Comparison of ENCODE assay signal across 8 cellular contexts in the genomic region with DNA sequence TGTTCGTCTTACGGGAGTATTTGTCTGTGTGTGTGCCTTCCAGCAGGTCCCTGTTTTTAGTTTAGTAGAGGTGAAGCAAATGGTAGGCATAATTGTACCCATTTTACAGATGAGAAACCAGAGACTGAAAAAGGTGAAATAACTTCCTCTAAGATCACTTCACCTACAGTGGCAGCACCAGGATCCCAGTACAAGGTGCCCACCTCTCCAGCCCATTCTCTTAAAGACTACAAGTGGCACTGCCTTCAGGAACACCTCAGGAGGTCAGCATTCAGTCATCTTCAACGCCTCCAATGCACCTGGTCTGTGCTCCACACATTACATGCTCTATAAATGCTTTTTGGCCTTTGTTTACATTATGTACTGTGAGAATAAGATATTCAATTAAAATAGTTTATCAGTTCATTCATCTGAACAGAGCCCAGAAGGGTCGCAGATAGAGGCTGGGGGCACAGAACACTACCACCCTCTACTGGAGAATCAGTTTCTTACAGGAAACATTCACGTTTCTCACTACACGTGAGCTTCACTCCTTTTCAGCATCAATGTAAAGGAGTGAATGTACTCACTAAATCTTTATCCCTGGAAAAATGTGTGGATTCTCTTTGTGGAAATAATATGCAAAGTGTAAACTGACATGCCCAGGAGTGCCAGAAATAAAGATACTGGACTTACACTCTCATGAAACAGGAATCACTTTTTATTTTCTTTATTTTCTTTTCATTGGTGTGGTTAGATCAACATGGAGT. TPM values are rescaled to one million over a fixed set of nuclear protein-coding genes. Genes with fewer than 3 reads are reported as not detected.
DNase-seq lines count a peak whose midpoint lies in the region; ATAC-seq and TF ChIP-seq lines count a peak whose summit lies in the region.

No MANE protein-coding gene starts in this region.

- H3K4me3 ChIP-seq in GM12865 (ENCODE audit: low read depth, low read length) (no peak overlapping the region), stomach (no peak overlapping the region)

- peaks cover 0 to 7% (median 5%) of the 10 kb centered on the region in 4 donors for H3K4me1 ChIP-seq in stomach

- DNase-seq in GM12865 (ENCODE audit: low read depth), result peak; percentile 15
- DNase-seq in SK-N-DZ (ENCODE audit: low spot score), result peak; percentile 65
- peak; percentile 41 for DNase-seq in germinal center (ENCODE audit: low spot score)
- DNase-seq in stomach, result no peak
- no peak for DNase-seq in stimulated activated naive CD4-positive, alpha-beta T cell treated with Interleukin-2 at 50 U/mL for 16 hours (lab: John Stamatoyannopoulos, UW)

- 31 to 38% (median 34%) methylated on average over 6 of the region's 6 CpGs for WGBS in stomach, 5 donors

- TF ChIP-seq CTCF in 22Rv1 (IDR thresholded peaks at IDR 0.05) (peak; percentile 84), GM12865 (IDR thresholded peaks at IDR 0.05; ENCODE audit: insufficient read depth, low read depth, low read length, missing control alignments) (peak; percentile 45), stomach (IDR thresholded peaks at IDR 0.05) (peak in 5 of 7 experiments; percentile 21 to 48 (median 42))

- H3K27me3 ChIP-seq in stomach, result no peaks in the 10 kb centered on the region

- intact Hi-C loops in stomach (cut with DNase I; ENCODE audit: low total_unique reads), result no loop called here

- TF ChIP-seq POLR2A in stomach (IDR thresholded peaks at IDR 0.05), result no peak

- no peaks in the 10 kb centered on the region for H3K9me3 ChIP-seq in stomach

- no peaks in the 10 kb centered on the region for H3K36me3 ChIP-seq in stomach

- no peak for ATAC-seq in HG02852 (IDR thresholded peaks at IDR 0.05; ENCODE audit: unreplicated experiment)
- no peak for ATAC-seq in GM19023 (IDR thresholded peaks at IDR 0.05; ENCODE audit: unreplicated experiment)

- no peak for TF ChIP-seq EP300 in stomach (IDR thresholded peaks at IDR 0.05)

- no peak overlapping the region for H3K27ac ChIP-seq in 22Rv1
- H3K27ac ChIP-seq in stomach, result no peak overlapping the region

RNA-seq across cellular contexts. Expression of gene ABLIM1, which starts 45.5 kb away (rescaled TPM):
- 21.0 and 33.7 TPM in 2 replicates for polyA plus RNA-seq in SK-N-DZ (2014; cell fraction: cytosol; rRNA removed)
- 11.5 and 20.8 TPM in 2 replicates for polyA plus RNA-seq in SK-N-DZ (2014; cell fraction: nucleus; rRNA removed)
- 100 to 1,000 TPM in 3 of 5 donors, 10 to 100 TPM in 2; 28.1 to 276 (median 198) TPM for total RNA-seq in stomach
- 10 to 100 TPM; 30.2 to 87.2 (median 30.3) TPM for polyA plus RNA-seq in stomach

Comparison
In these comparisons a context has a peak if more than half of its experiments do, and no peak if none do; other contexts are left out.
1. DNase-seq: peak in GM12865 (single experiment), SK-N-DZ (single experiment) and germinal center (single experiment); none in stomach (single experiment) and stimulated activated naive CD4-positive, alpha-beta T cell treated with Interleukin-2 at 50 U/mL for 16 hours (single experiment).
2. Peak in every context shown above with its lines, with median percentiles within 50 percentile points of each other: CTCF ChIP-seq.